9 cellular contexts compared by ENCODE assay signal in the genomic region with DNA sequence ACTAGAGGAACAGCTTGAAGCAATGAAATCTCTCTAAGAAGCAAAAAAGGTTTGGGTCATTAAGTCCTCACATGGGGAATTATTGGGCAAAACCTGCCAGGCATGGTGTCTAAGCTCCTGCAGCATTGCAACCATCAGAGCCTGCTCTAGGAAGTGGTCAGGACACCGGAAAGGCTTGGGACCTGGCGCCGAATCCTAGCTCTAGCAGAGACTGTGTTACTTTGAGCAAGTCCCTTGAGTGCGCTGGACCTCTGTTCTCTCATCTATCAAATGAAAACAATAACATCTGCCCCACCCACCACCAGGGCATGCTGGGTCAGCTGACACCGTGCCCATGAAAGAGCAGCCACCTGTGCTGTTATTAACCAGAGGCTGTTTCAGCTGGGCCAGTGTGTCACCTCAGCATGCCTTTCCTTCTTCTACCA. TPM values are rescaled to one million over a fixed set of nuclear protein-coding genes. Genes with fewer than 3 reads are reported as not detected.
A peak's percentile ranks its signal among the peaks of the same experiment; 100 is the strongest.
DNase-seq lines count a peak whose midpoint lies in the region; ATAC-seq and TF ChIP-seq lines count a peak whose summit lies in the region.
"Had no signal": no experiment of that assay in that cellular context is flagged by ENCODE, and none has a peak within 500 bp of the region (broad histone marks: within the 10 kb centered on the region; RNA-seq: fewer than 3 reads in every experiment).

No MANE protein-coding gene starts in this region.

- H3K4me1 ChIP-seq in CD8-positive, alpha-beta T cell (ENCODE audit: insufficient read depth, low read length), result peaks cover 82% of the 10 kb centered on the region
- H3K4me1 ChIP-seq in esophagus muscularis mucosa (peaks cover 91 to 99% (median 92%) of the 10 kb centered on the region in 4 donors), trophoblast cell (ENCODE audit: control insufficient read depth in 1 of 2, insufficient read depth in 2 of 2, low read length in 2 of 2) (peaks cover 9 to 14% of the 10 kb centered on the region in 2 experiments)

- H3K27me3 Mint-ChIP-seq in CD8-positive, alpha-beta T cell (ENCODE audit: low read depth), result no peaks in the 10 kb centered on the region

- no peak overlapping the region for H2AFZ ChIP-seq in trophoblast cell (ENCODE audit: insufficient read depth, low read length, poor library complexity)

- H3K14ac ChIP-seq in trophoblast cell (ENCODE audit: low read length), result no peak overlapping the region

- intact Hi-C loops in CD8-positive, alpha-beta T cell (cut with DNase I, micrococcal nuclease), result loop anchor here in 1 of 2 experiments (2.0 kb wide), 1 partner anchor 49 kb away; no protein-coding TSS in a partner anchor
- intact Hi-C loops in esophagus muscularis mucosa (cut with DNase I), result loop anchor here (5.0 kb wide), 1 partner anchor 112 kb away; the partner anchor contains the start of gene DUSP2

- peaks cover 7% of the 10 kb centered on the region for H3K36me3 ChIP-seq in CD8-positive, alpha-beta T cell (ENCODE audit: insufficient read depth, low read length)
- H3K36me3 ChIP-seq in esophagus muscularis mucosa, result peaks cover 10 to 66% (median 35%) of the 10 kb centered on the region in 4 donors
- peaks cover 24 to 35% of the 10 kb centered on the region in 2 experiments for H3K36me3 ChIP-seq in trophoblast cell (ENCODE audit: control insufficient read depth in 1 of 2, insufficient read depth in 2 of 2, low read length in 2 of 2)

- no peak overlapping the region for H2AK5ac ChIP-seq in trophoblast cell (ENCODE audit: low read length)

- H3K79me2 ChIP-seq in trophoblast cell (ENCODE audit: control insufficient read depth, insufficient read depth, low read length, poor library complexity), result no peaks in the 10 kb centered on the region

- peak overlapping the region; percentile 35 for H3K4me3 Mint-ChIP-seq in CD8-positive, alpha-beta T cell

- H3K4me2 ChIP-seq in trophoblast cell (ENCODE audit: low read length), result no peak overlapping the region

- H3K4me3 ChIP-seq in CD8-positive, alpha-beta T cell (ENCODE audit: low read depth, low read length), result no peak overlapping the region
- peak overlapping the region in 1 of 4 donors; percentile 15 for H3K4me3 ChIP-seq in esophagus muscularis mucosa
- no peak overlapping the region for H3K4me3 ChIP-seq in trophoblast cell (ENCODE audit: low read depth, low read length)

- no peaks in the 10 kb centered on the region for H3K79me1 ChIP-seq in trophoblast cell (ENCODE audit: low read length)

- no peaks in the 10 kb centered on the region for H3K27me3 ChIP-seq in CD8-positive, alpha-beta T cell (ENCODE audit: insufficient read depth, low read length)
- H3K27me3 ChIP-seq in esophagus muscularis mucosa (no peaks in the 10 kb centered on the region), trophoblast cell (ENCODE audit: insufficient read depth, low read length) (no peaks in the 10 kb centered on the region)

- no peaks in the 10 kb centered on the region for H3K9me3 ChIP-seq in CD8-positive, alpha-beta T cell (ENCODE audit: low read length)
- H3K9me3 ChIP-seq in esophagus muscularis mucosa (no peaks in the 10 kb centered on the region), trophoblast cell (ENCODE audit: insufficient read depth, low read depth, low read length) (peaks cover 2% of the 10 kb centered on the region)

- no peak overlapping the region for H4K91ac ChIP-seq in trophoblast cell (ENCODE audit: low read depth, low read length)

- no peak overlapping the region for H3K27ac Mint-ChIP-seq in CD8-positive, alpha-beta T cell

- H4K8ac ChIP-seq in trophoblast cell (ENCODE audit: low read depth, low read length), result no peak overlapping the region

- in situ Hi-C loops in GM13976 (cut with MboI; ENCODE audit: low sequenced_read_pairs, unreplicated experiment), result loop anchor here (25.0 kb wide), 1 partner anchor 247 kb away; no protein-coding TSS in a partner anchor

- TF ChIP-seq POLR2A in esophagus muscularis mucosa (IDR thresholded peaks at IDR 0.05; ENCODE audit: low read depth), result no peak

- POLR2A ChIA-PET in CD8-positive, alpha-beta T cell (lab: Charles Lee), result interaction anchor here (0.5 to 2.3 kb wide), 2 partner anchors 51 to 73 kb away, joined by 3 to 7 read pairs; partner anchors contain the start of gene STARD7

- H2BK5ac ChIP-seq in trophoblast cell (ENCODE audit: low read depth, low read length, poor library complexity), result no peak overlapping the region

- no peak overlapping the region for H4K12ac ChIP-seq in trophoblast cell (ENCODE audit: low read depth, low read length)

- H3K9ac ChIP-seq in trophoblast cell (ENCODE audit: low read length), result no peak overlapping the region

- no peak overlapping the region for H3K18ac ChIP-seq in trophoblast cell (ENCODE audit: low read length)

- no peak for ATAC-seq in CD8-positive, alpha-beta T cell
- no peak for ATAC-seq in GM18907 (IDR thresholded peaks at IDR 0.05; ENCODE audit: unreplicated experiment)

- no peak for TF ChIP-seq CTCF in CD8-positive, alpha-beta T cell (IDR thresholded peaks at IDR 0.05)
- no peak for TF ChIP-seq CTCF in esophagus muscularis mucosa (IDR thresholded peaks at IDR 0.05)
- TF ChIP-seq CTCF in GM13976 (IDR thresholded peaks at IDR 0.05; ENCODE audit: borderline replicate concordance, control extremely low read depth, extremely low read depth, insufficient read depth, missing control alignments), result no peak
- TF ChIP-seq CTCF in GM10266 (IDR thresholded peaks at IDR 0.05; ENCODE audit: control insufficient read depth, insufficient read depth, low read depth, missing control alignments), result no peak

- no peak overlapping the region for H2BK120ac ChIP-seq in trophoblast cell (ENCODE audit: insufficient read depth, low read length, poor library complexity)

- H3K27ac ChIP-seq in CD8-positive, alpha-beta T cell (ENCODE audit: low read depth, low read length), result no peak overlapping the region
- peak overlapping the region; percentile 79 to 85 (median 81) for H3K27ac ChIP-seq in esophagus muscularis mucosa (replicated peaks in 1 of 4)
- H3K27ac ChIP-seq in trophoblast cell (ENCODE audit: low read depth, low read length), result no peak overlapping the region

- no peak overlapping the region for H2BK12ac ChIP-seq in trophoblast cell (ENCODE audit: low read length)

- DNase-seq in CD8-positive, alpha-beta T cell, result no peak
- DNase-seq in NCI-H524 treated with DMSO at 0.1 percent for 48 hours (lab: John Stamatoyannopoulos, UW) (peak; percentile 58), esophagus muscularis mucosa (ENCODE audit: extremely low spot score) (no peak), trophoblast cell (no peak), GM13976 (ENCODE audit: low spot score) (no peak), GM03348 (ENCODE audit: low spot score) (no peak), GM10266 (ENCODE audit: extremely low spot score) (no peak)
- DNase-seq: NCI-H187 treated with DMSO at 0.1 percent for 48 hours had no signal

- peaks cover 78% of the 10 kb centered on the region for H3K4me1 Mint-ChIP-seq in CD8-positive, alpha-beta T cell (ENCODE audit: low read depth)

- WGBS in esophagus muscularis mucosa, result 90% methylated on average over 2 of the region's 5 CpGs
- WGBS in trophoblast cell (ENCODE audit: extremely low coverage, insufficient coverage, insufficient read length), result no CpG with 5 or more reads among the region's 5 CpGs

- CTCF ChIA-PET in CD8-positive, alpha-beta T cell (lab: Charles Lee), result interaction anchor here (0.6 to 3.6 kb wide), 5 partner anchors 14 to 233 kb away, joined by 3 to 17 read pairs (median 4); partner anchors contain the start of genes ASTL and STARD7

- peaks cover 64% of the 10 kb centered on the region for H3K36me3 Mint-ChIP-seq in CD8-positive, alpha-beta T cell

- TF ChIP-seq EP300 in esophagus muscularis mucosa (IDR thresholded peaks at IDR 0.05), result no peak

- H3K4ac ChIP-seq in trophoblast cell (ENCODE audit: low read depth, low read length), result no peak overlapping the region

- H3K23ac ChIP-seq in trophoblast cell (ENCODE audit: low read length), result peak overlapping the region; percentile 56

- H3K9me3 Mint-ChIP-seq in CD8-positive, alpha-beta T cell, result no peaks in the 10 kb centered on the region

RNA-seq across cellular contexts. Expression of gene TMEM127, which starts 6.3 kb away (rescaled TPM):
- 10 to 100 TPM; 44.7 to 49.6 TPM for total RNA-seq in CD8-positive, alpha-beta T cell
- total RNA-seq in esophagus muscularis mucosa, result 10 to 100 TPM; 42.8 to 72.0 (median 55.3) TPM
- polyA plus RNA-seq in trophoblast cell (2013), result 36.6 and 38.2 TPM in 2 replicates

RNA-seq across cellular contexts. Expression of gene CIAO1, which starts 6.5 kb away (rescaled TPM):
- total RNA-seq in CD8-positive, alpha-beta T cell, result 10 to 100 TPM; 51.9 to 58.0 TPM
- total RNA-seq in esophagus muscularis mucosa, result 100 to 1,000 TPM in 1 of 4 donors, 10 to 100 TPM in 3; 76.4 to 101 (median 92.5) TPM
- polyA plus RNA-seq in trophoblast cell (2013), result 43.1 and 43.2 TPM in 2 replicates

RNA-seq across cellular contexts. Expression of gene SNRNP200, which starts 45.8 kb away (rescaled TPM):
- total RNA-seq in CD8-positive, alpha-beta T cell, result 100 to 1,000 TPM; 318 to 348 TPM
- total RNA-seq in esophagus muscularis mucosa, result 100 to 1,000 TPM in 2 of 4 donors, 10 to 100 TPM in 2; 73.7 to 106 (median 90.8) TPM
- polyA plus RNA-seq in trophoblast cell (2013), result 75.8 and 76.3 TPM in 2 replicates

RNA-seq across cellular contexts. Expression of gene STARD7, which starts 50.9 kb away (rescaled TPM):
- 10 to 100 TPM; 75.3 to 85.1 TPM for total RNA-seq in CD8-positive, alpha-beta T cell
- 100 to 1,000 TPM in 1 of 4 donors, 10 to 100 TPM in 3; 85.0 to 110 (median 92.2) TPM for total RNA-seq in esophagus muscularis mucosa
- 70.0 and 72.7 TPM in 2 replicates for polyA plus RNA-seq in trophoblast cell (2013)

Comparison
In these comparisons a context has a peak if more than half of its experiments do, and no peak if none do; other contexts are left out.
1. H3K27ac ChIP-seq: peak in esophagus muscularis mucosa (4 of 4); none in CD8-positive, alpha-beta T cell (single experiment) and trophoblast cell (single experiment).